Comparison of ENCODE assay signal across 1 cellular context in genomic region chr6:43477235-43478007, GRCh38.
TF ChIP-seq lines count a peak whose summit lies in the region.

TJAP1 (plus strand) TSS chr6:43477570; CDS start chr6:43499002, 21,432 bp downstream.

TF ChIP-seq in A549, 52 proteins besides CTCF, POLR2A, EP300 and RAD21 (continued from another document):
- no peak for TF ChIP-seq CHD4 (IDR thresholded peaks at IDR 0.05; ENCODE audit: borderline replicate concordance)
